ENCODE assay signal across 9 cellular contexts in the genomic region with DNA sequence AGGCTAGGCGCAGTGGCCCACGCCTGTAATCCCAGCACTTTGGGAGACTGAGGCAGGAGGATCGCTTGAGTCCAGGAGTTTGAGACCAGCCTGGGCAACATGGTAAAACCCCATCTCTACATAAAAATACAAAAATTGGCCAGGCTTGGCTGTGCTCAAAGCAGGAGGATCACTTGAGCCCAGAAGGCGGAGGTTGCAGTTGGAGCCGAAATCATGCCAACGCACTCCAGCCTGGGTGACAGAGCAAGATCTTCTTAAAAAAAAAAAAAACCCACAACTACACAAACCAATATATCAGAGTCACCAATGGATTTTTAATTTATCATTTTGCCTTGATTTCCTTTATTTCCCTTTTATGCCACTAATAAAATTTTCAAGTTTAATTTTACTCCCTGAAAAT. TPM values are rescaled to one million over a fixed set of nuclear protein-coding genes. Genes with fewer than 3 reads are reported as not detected.
A peak's percentile ranks its signal among the peaks of the same experiment; 100 is the strongest.
DNase-seq lines count a peak whose midpoint lies in the region; TF ChIP-seq lines count a peak whose summit lies in the region.
"Had no signal": no experiment of that assay in that cellular context is flagged by ENCODE, and none has a peak within 500 bp of the region (broad histone marks: within the 10 kb centered on the region; RNA-seq: fewer than 3 reads in every experiment).

No MANE protein-coding gene starts in this region.

- H3K4me2 ChIP-seq in OCI-LY1 (ENCODE audit: low read length), result no peak overlapping the region

- H2AFZ ChIP-seq in OCI-LY1 (ENCODE audit: low read length), result no peak overlapping the region

- no peaks in the 10 kb centered on the region for H3K9me2 ChIP-seq in OCI-LY1 (ENCODE audit: low read depth, low read length)

- H3K27ac ChIP-seq in CD4-positive, alpha-beta memory T cell (ENCODE audit: low read depth, low read length), result no peak overlapping the region
- peak overlapping the region; percentile 81 for H3K27ac ChIP-seq in OCI-LY1 (ENCODE audit: low read depth, low read length, poor library complexity, severe bottlenecking)
- peak overlapping the region in 11 of 21 experiments; percentile 11 to 75 (median 46) for H3K27ac ChIP-seq in skin epidermis
- H3K27ac ChIP-seq: cardiac muscle cell had no signal

- no peaks in the 10 kb centered on the region for H3K27me3 Mint-ChIP-seq in CD4-positive, alpha-beta memory T cell
- no peaks in the 10 kb centered on the region for H3K27me3 Mint-ChIP-seq in dendritic cell treated with granulocyte-macrophage colony-stimulating factor and Interleukin-4, amounts not matched to agents 40 ng/mL and 50 ng/mL, for 4 days
- H3K27me3 Mint-ChIP-seq: activated CD8-positive, alpha-beta T cell treated with anti-CD3 and anti-CD28 coated beads for 36 hours had no signal

- H3K9ac ChIP-seq in OCI-LY1 (ENCODE audit: low read length), result no peak overlapping the region

- no peaks in the 10 kb centered on the region for H4K20me1 ChIP-seq in OCI-LY1 (ENCODE audit: insufficient read depth, low read length)

- peak overlapping the region in 4 of 7 donors; percentile 28 to 92 (median 64) for H3K27ac Mint-ChIP-seq in CD4-positive, alpha-beta memory T cell
- peak overlapping the region; percentile 85 for H3K27ac Mint-ChIP-seq in dendritic cell treated with granulocyte-macrophage colony-stimulating factor and Interleukin-4, amounts not matched to agents 40 ng/mL and 50 ng/mL, for 4 days

- H3K9me3 ChIP-seq in CD4-positive, alpha-beta memory T cell (ENCODE audit: control insufficient read depth in 1 of 2, low read length in 2 of 2), result no peaks in the 10 kb centered on the region
- H3K9me3 ChIP-seq in OCI-LY1 (ENCODE audit: low read length), result no peaks in the 10 kb centered on the region

- H3K9me3 Mint-ChIP-seq in CD4-positive, alpha-beta memory T cell, result no peaks in the 10 kb centered on the region
- no peaks in the 10 kb centered on the region for H3K9me3 Mint-ChIP-seq in dendritic cell treated with granulocyte-macrophage colony-stimulating factor and Interleukin-4, amounts not matched to agents 40 ng/mL and 50 ng/mL, for 4 days
- H3K9me3 Mint-ChIP-seq: activated CD8-positive, alpha-beta T cell treated with anti-CD3 and anti-CD28 coated beads for 36 hours had no signal

- H3K4me1 Mint-ChIP-seq in CD4-positive, alpha-beta memory T cell, result peaks cover 56 to 80% (median 68%) of the 10 kb centered on the region in 4 donors
- peaks cover 55% of the 10 kb centered on the region for H3K4me1 Mint-ChIP-seq in dendritic cell treated with granulocyte-macrophage colony-stimulating factor and Interleukin-4, amounts not matched to agents 40 ng/mL and 50 ng/mL, for 4 days (ENCODE audit: low read depth)

- CTCF ChIA-PET in CD4-positive, alpha-beta memory T cell (lab: Charles Lee; ENCODE audit: partially characterized antibody), result interaction anchor here (1.5 to 16.4 kb wide), 6 partner anchors 8 to 136 kb away, joined by 3 to 747 read pairs (median 12); a partner anchor contains a TSS
- CTCF ChIA-PET in HEK293T (lab: Yijun Ruan, JAX), result no interaction called here

- no peak for DNase-seq in CD4-positive, alpha-beta memory T cell
- DNase-seq in NCI-H526 treated with DMSO at 0.1 percent for 48 hours (lab: John Stamatoyannopoulos, UW) (no peak), NCI-H2227 (lab: John Stamatoyannopoulos, UW; ENCODE audit: unreplicated experiment) (no peak), HEK293T (ENCODE audit: extremely low spot score) (no peak)
- DNase-seq: activated CD8-positive, alpha-beta T cell treated with anti-CD3 and anti-CD28 coated beads for 36 hours had no signal

- peak overlapping the region in 6 of 8 donors; percentile 34 to 93 (median 80) for H3K4me3 Mint-ChIP-seq in CD4-positive, alpha-beta memory T cell
- no peak overlapping the region for H3K4me3 Mint-ChIP-seq in dendritic cell treated with granulocyte-macrophage colony-stimulating factor and Interleukin-4, amounts not matched to agents 40 ng/mL and 50 ng/mL, for 4 days
- H3K4me3 Mint-ChIP-seq: activated CD8-positive, alpha-beta T cell treated with anti-CD3 and anti-CD28 coated beads for 36 hours had no signal

- peaks cover 4% of the 10 kb centered on the region for H3K36me3 ChIP-seq in CD4-positive, alpha-beta memory T cell (ENCODE audit: insufficient read depth, low read length)
- peaks cover 12% of the 10 kb centered on the region; the same call in 1 of the 2 replicates for H3K36me3 ChIP-seq in OCI-LY1 (ENCODE audit: insufficient read depth, low read length)
- H3K36me3 ChIP-seq: cardiac muscle cell had no signal

- H3K27me3 ChIP-seq in CD4-positive, alpha-beta memory T cell (ENCODE audit: insufficient read depth, low read length), result no peaks in the 10 kb centered on the region
- no peaks in the 10 kb centered on the region for H3K27me3 ChIP-seq in OCI-LY1 (ENCODE audit: insufficient read depth, low read length)

- H3K79me2 ChIP-seq in OCI-LY1 (ENCODE audit: insufficient read depth, low read length), result peaks cover 34% of the 10 kb centered on the region

- H3K4me1 ChIP-seq in CD4-positive, alpha-beta memory T cell (ENCODE audit: insufficient read depth, low read length), result peaks cover 84% of the 10 kb centered on the region
- H3K4me1 ChIP-seq in OCI-LY1 (ENCODE audit: insufficient read depth, low read length, severe bottlenecking), result peaks cover 46% of the 10 kb centered on the region

- no peak for TF ChIP-seq CTCF in OCI-LY1 (IDR thresholded peaks at IDR 0.05; ENCODE audit: low read length)

- intact Hi-C loops in CD4-positive, alpha-beta memory T cell (cut with micrococcal nuclease), result no loop called here
- intact Hi-C loops in dendritic cell treated with granulocyte-macrophage colony-stimulating factor and Interleukin-4, amounts not matched to agents 40 ng/mL and 50 ng/mL, for 4 days (cut with micrococcal nuclease), result no loop called here

- no peaks in the 10 kb centered on the region for H3F3A ChIP-seq in OCI-LY1 (ENCODE audit: insufficient read depth, low read length)

- no peak overlapping the region for H3K4me3 ChIP-seq in CD4-positive, alpha-beta memory T cell (ENCODE audit: low read length in 2 of 2)
- H3K4me3 ChIP-seq in OCI-LY1 (ENCODE audit: low read depth, low read length, poor library complexity, severe bottlenecking), result no peak overlapping the region
- no peak overlapping the region for H3K4me3 ChIP-seq in skin epidermis
- H3K4me3 ChIP-seq: cardiac muscle cell had no signal

- H3K36me3 Mint-ChIP-seq in CD4-positive, alpha-beta memory T cell, result peaks cover 16 to 25% of the 10 kb centered on the region in 2 donors
- peaks cover 29% of the 10 kb centered on the region for H3K36me3 Mint-ChIP-seq in dendritic cell treated with granulocyte-macrophage colony-stimulating factor and Interleukin-4, amounts not matched to agents 40 ng/mL and 50 ng/mL, for 4 days (ENCODE audit: low read depth)

- POLR2A ChIA-PET in CD4-positive, alpha-beta memory T cell (lab: Charles Lee; ENCODE audit: partially characterized antibody), result interaction anchor here (1.8 to 4.6 kb wide), 2 partner anchors 9 to 18 kb away, joined by 7 to 30 read pairs; a partner anchor contains a TSS
- POLR2A ChIA-PET in HEK293T (lab: Yijun Ruan, JAX), result no interaction called here

TF ChIP-seq in HEK293T, 16 proteins besides CTCF, POLR2A, EP300 and RAD21:
- TF ChIP-seq SUZ12 (IDR thresholded peaks at IDR 0.05), result no peak
- TF ChIP-seq NFRKB (IDR thresholded peaks at IDR 0.05), result no peak
- no peak for TF ChIP-seq L3MBTL2 (conservative IDR thresholded peaks at IDR 0.05)
- TF ChIP-seq LEF1 (IDR thresholded peaks at IDR 0.05; ENCODE audit: borderline replicate concordance), result no peak
- TF ChIP-seq, protein P1, sequence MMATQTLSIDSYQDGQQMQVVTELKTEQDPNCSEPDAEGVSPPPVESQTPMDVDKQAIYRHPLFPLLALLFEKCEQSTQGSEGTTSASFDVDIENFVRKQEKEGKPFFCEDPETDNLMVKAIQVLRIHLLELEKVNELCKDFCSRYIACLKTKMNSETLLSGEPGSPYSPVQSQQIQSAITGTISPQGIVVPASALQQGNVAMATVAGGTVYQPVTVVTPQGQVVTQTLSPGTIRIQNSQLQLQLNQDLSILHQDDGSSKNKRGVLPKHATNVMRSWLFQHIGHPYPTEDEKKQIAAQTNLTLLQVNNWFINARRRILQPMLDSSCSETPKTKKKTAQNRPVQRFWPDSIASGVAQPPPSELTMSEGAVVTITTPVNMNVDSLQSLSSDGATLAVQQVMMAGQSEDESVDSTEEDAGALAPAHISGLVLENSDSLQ (IDR thresholded peaks at IDR 0.05), result no peak
- TF ChIP-seq ELF4 (IDR thresholded peaks at IDR 0.05), result no peak
- TF ChIP-seq ARNT (IDR thresholded peaks at IDR 0.05), result no peak
- TF ChIP-seq ZNF384 (IDR thresholded peaks at IDR 0.05), result no peak
- no peak for TF ChIP-seq FOXK2 (IDR thresholded peaks at IDR 0.05)
- TF ChIP-seq FOXA1 (IDR thresholded peaks at IDR 0.05), result no peak
- no peak for TF ChIP-seq SP1 (IDR thresholded peaks at IDR 0.05)
- TF ChIP-seq BHLHE40 (IDR thresholded peaks at IDR 0.05; ENCODE audit: borderline replicate concordance), result no peak
- TF ChIP-seq CTBP1 (IDR thresholded peaks at IDR 0.05; ENCODE audit: borderline replicate concordance), result no peak
- no peak for TF ChIP-seq HDGF (IDR thresholded peaks at IDR 0.05; ENCODE audit: borderline replicate concordance)
- no peak for TF ChIP-seq FOXM1 (IDR thresholded peaks at IDR 0.05; ENCODE audit: borderline replicate concordance)
- TF ChIP-seq TARDBP (IDR thresholded peaks at IDR 0.05), result no peak

RNA-seq across cellular contexts. Expression of a gene that starts 9.3 kb away (rescaled TPM):
- 10 to 100 TPM; 31.4 to 31.7 TPM for total RNA-seq in CD4-positive, alpha-beta memory T cell
- polyA plus RNA-seq in CD4-positive, alpha-beta memory T cell, result 10 to 100 TPM in 1 of 2 donors, 1 to 10 TPM in 1; 7.3 to 26.3 TPM

RNA-seq across cellular contexts. Expression of a gene that starts 39.4 kb away (rescaled TPM):
- total RNA-seq in CD4-positive, alpha-beta memory T cell, result 1 to 10 TPM; 4.4 to 5.8 TPM
- 1 to 10 TPM; 4.5 to 7.2 TPM for polyA plus RNA-seq in CD4-positive, alpha-beta memory T cell
